Comparison of ENCODE assay signal across 10 cellular contexts in the genomic region with DNA sequence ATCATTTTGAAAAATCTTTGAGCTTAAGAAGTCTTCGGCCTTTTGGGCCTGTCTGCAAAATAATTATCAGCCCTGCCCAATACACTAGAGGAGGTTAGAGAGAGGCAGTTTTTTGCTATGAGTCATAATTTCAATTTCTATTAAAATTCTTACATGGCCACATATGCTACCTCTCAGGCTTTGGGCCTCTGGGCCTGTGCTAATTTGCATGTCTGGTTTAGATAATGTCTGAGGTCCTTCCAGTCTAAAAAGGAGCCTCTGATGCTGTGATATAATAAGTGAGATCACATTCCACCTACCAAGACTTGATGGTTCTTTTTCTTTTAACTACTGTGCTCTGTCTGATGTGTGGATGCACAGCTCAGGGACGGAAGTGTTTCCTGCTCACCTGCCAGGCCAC.
DNase-seq lines count a peak whose midpoint lies in the region; ATAC-seq and TF ChIP-seq lines count a peak whose summit lies in the region.
"Had no signal": no experiment of that assay in that cellular context is flagged by ENCODE, and none has a peak within 500 bp of the region (broad histone marks: within the 10 kb centered on the region; RNA-seq: fewer than 3 reads in every experiment).

No MANE protein-coding gene starts in this region.

- no TSS peak for BruUV-seq in MCF 10A (replicated peaks; lab: Mats Ljungman, UMichigan)

- H3K27me3 Mint-ChIP-seq in natural killer cell (ENCODE audit: low read depth in 2 of 2): no peaks in the 10 kb centered on the region
- H3K27me3 Mint-ChIP-seq in MCF 10A (ENCODE audit: insufficient read depth, unreplicated experiment): no peaks in the 10 kb centered on the region

- ATAC-seq in GM18858 (IDR thresholded peaks at IDR 0.05; ENCODE audit: unreplicated experiment) (peak; percentile 99), GM21737 (IDR thresholded peaks at IDR 0.05; ENCODE audit: unreplicated experiment) (peak; percentile 93), HG03521 (IDR thresholded peaks at IDR 0.05; ENCODE audit: unreplicated experiment) (peak; percentile 99), natural killer cell (no peak)
- ATAC-seq: right cardiac atrium had no signal

- POLR2A ChIA-PET in MCF 10A (lab: Yijun Ruan, JAX): no interaction called here

- H3K4me1 Mint-ChIP-seq in natural killer cell (peaks cover 45 to 57% of the 10 kb centered on the region in 2 donors), MCF 10A (ENCODE audit: insufficient read depth, unreplicated experiment) (no peaks in the 10 kb centered on the region)

- no peak for TF ChIP-seq CTCF in natural killer cell (IDR thresholded peaks at IDR 0.05)
- no peak for TF ChIP-seq CTCF in MCF 10A (IDR thresholded peaks at IDR 0.05; ENCODE audit: unreplicated experiment)

- CTCF ChIA-PET in MCF 10A (lab: Yijun Ruan, JAX): interaction anchor here (0.6 to 1.2 kb wide), 3 partner anchors 11 to 167 kb away, joined by 3 to 5 read pairs (median 3); no protein-coding TSS in a partner anchor

- DNase-seq in natural killer cell: no peak
- DNase-seq in NOMO-1 treated with DMSO at 0.1 percent for 48 hours (lab: John Stamatoyannopoulos, UW; ENCODE audit: unreplicated experiment): no peak
- no peak for DNase-seq in MCF 10A (ENCODE audit: unreplicated experiment)
- no peak for DNase-seq in iPS-NIHi7 (ENCODE audit: extremely low spot score)
- DNase-seq: activated gamma-delta T cell treated with Interleukin-2 at 50 U/mL for 16 hours, PC-9, right cardiac atrium had no signal

- H3K27ac Mint-ChIP-seq in natural killer cell: peak overlapping the region; percentile 40 to 74
- H3K27ac Mint-ChIP-seq in MCF 10A (ENCODE audit: low read depth, unreplicated experiment): no peak overlapping the region

- intact Hi-C loops in natural killer cell (cut with micrococcal nuclease): no loop called here
- intact Hi-C loops in MCF 10A (cut with micrococcal nuclease): no loop called here

- peaks cover 12% of the 10 kb centered on the region for H3K36me3 Mint-ChIP-seq in natural killer cell
- no peaks in the 10 kb centered on the region for H3K36me3 Mint-ChIP-seq in MCF 10A (ENCODE audit: insufficient read depth, unreplicated experiment)

- no peak overlapping the region for H3K4me3 Mint-ChIP-seq in natural killer cell
- H3K4me3 Mint-ChIP-seq in MCF 10A (ENCODE audit: unreplicated experiment): no peak overlapping the region

- H3K9me3 Mint-ChIP-seq in natural killer cell (no peaks in the 10 kb centered on the region), MCF 10A (ENCODE audit: unreplicated experiment) (no peaks in the 10 kb centered on the region)

Comparison
In these comparisons a context has a peak if more than half of its experiments do, and no peak if none do; other contexts are left out.
1. ATAC-seq: peak in GM18858 (single experiment), GM21737 (single experiment) and HG03521 (single experiment); none in natural killer cell (0 of 3).